8 cellular contexts compared by ENCODE assay signal in the genomic region with DNA sequence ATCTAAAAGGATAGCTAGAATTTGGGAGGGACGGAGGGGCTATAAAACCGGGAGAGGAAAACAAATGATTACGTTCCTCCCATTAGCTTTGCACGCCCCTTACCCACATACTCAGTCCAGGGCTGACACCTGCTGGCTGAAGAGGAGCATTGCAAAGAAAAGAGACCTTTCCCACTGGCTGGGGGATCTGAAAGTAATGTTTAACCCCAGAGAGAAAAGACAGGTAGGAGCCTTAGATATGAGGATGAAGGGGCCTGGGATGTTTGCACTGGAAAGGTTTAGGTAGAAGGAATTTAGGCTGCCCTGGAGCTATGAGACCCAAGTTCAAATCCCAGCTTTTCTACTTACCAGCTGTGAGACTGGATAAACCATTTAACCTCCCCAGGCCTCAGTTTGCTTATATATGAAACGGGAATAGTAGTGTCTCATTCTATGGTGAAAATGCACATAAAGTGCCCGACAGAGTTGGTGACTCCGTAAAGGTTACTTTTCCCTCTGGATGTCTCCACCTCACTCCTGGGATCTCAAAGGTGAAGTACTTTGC.
A peak's percentile ranks its signal among the peaks of the same experiment; 100 is the strongest.
DNase-seq lines count a peak whose midpoint lies in the region; ATAC-seq, FAIRE-seq and TF ChIP-seq lines count a peak whose summit lies in the region.

No MANE protein-coding gene starts in this region.

- no peaks in the 10 kb centered on the region for H3K36me3 ChIP-seq in BE2C
- no peaks in the 10 kb centered on the region for H3K36me3 ChIP-seq in neuronal stem cell (replicated peaks in 1 of 2; ENCODE audit: control insufficient read depth in 2 of 2, insufficient read depth in 2 of 2, low read length in 2 of 2)

- H3K27ac ChIP-seq in neuronal stem cell (replicated peaks; ENCODE audit: low read length) = no peak overlapping the region

- no peak overlapping the region for H2BK15ac ChIP-seq in neuronal stem cell (ENCODE audit: low read length)

- no peaks in the 10 kb centered on the region; the same call in 1 of the 2 replicates for H3K9me3 ChIP-seq in BE2C
- no peaks in the 10 kb centered on the region for H3K9me3 ChIP-seq in neuronal stem cell (replicated peaks in 1 of 2; ENCODE audit: control insufficient read depth in 2 of 2, insufficient read depth in 1 of 2, low read depth in 1 of 2, low read length in 2 of 2)

- H3K9ac ChIP-seq in neuronal stem cell (ENCODE audit: low read depth, low read length, poor library complexity) = no peak overlapping the region

- H3K14ac ChIP-seq in neuronal stem cell (ENCODE audit: low read length) = no peak overlapping the region

- no peak overlapping the region for H3K4ac ChIP-seq in neuronal stem cell (ENCODE audit: low read length)

- WGBS in neuronal stem cell (ENCODE audit: extremely low coverage in 2 of 2, insufficient read length in 2 of 2, insufficient replicate concordance in 1 of 2), 2 donors = no CpG with 5 or more reads among the region's 7 CpGs

- no peak overlapping the region for H2BK5ac ChIP-seq in neuronal stem cell (ENCODE audit: low read length)

- H3K4me3 ChIP-seq in BE2C (ENCODE audit: low read depth, low read length) (no peak overlapping the region), foreskin fibroblast (ENCODE audit: low read depth in 1 of 2, low read length in 2 of 2) (no peak overlapping the region), neuronal stem cell (ENCODE audit: low read length in 2 of 2) (no peak overlapping the region)

- no peak overlapping the region for H2BK12ac ChIP-seq in neuronal stem cell (ENCODE audit: low read length)

- H3K4me1 ChIP-seq in BE2C = no peaks in the 10 kb centered on the region
- H3K4me1 ChIP-seq in neuronal stem cell (ENCODE audit: control insufficient read depth in 2 of 2, insufficient read depth in 1 of 2, low read depth in 1 of 2, low read length in 2 of 2) = peaks cover 0 to 11% of the 10 kb centered on the region in 2 donors

- H3K23ac ChIP-seq in neuronal stem cell (ENCODE audit: low read depth, low read length, poor library complexity) = no peak overlapping the region

- no peaks in the 10 kb centered on the region for H3K79me1 ChIP-seq in neuronal stem cell (ENCODE audit: low read depth, low read length)

- no peak overlapping the region for H2BK120ac ChIP-seq in neuronal stem cell (ENCODE audit: low read depth, low read length)

- no peak overlapping the region for H3K18ac ChIP-seq in neuronal stem cell (ENCODE audit: low read length)

- no peak overlapping the region for H4K91ac ChIP-seq in neuronal stem cell (ENCODE audit: low read depth, low read length, poor library complexity)

- DNase-seq in BE2C = peak; percentile 55
- peak; percentile 67 for DNase-seq in GM18507 (ENCODE audit: extremely low spot score, insufficient read length, low read depth)
- peak; percentile 65 for DNase-seq in NCI-H345 treated with DMSO at 0.1 percent for 48 hours (lab: John Stamatoyannopoulos, UW; ENCODE audit: unreplicated experiment)
- DNase-seq in activated CD8-positive, alpha-beta memory T cell treated with anti-CD3 and anti-CD28 coated beads for 48 hours (ENCODE audit: low read depth in 2 of 3, low spot score in 2 of 3) = peak; percentile 13 to 20 (median 14)
- DNase-seq in foreskin fibroblast = peak; percentile 40 to 79
- DNase-seq in neuronal stem cell (ENCODE audit: low spot score) = peak; percentile 78
- no peak for DNase-seq in GF-D8 (lab: John Stamatoyannopoulos, UW)

- H3K4me2 ChIP-seq in neuronal stem cell (ENCODE audit: insufficient read depth, low read length, poor library complexity, severe bottlenecking) = no peak overlapping the region

- ATAC-seq in HG03139 (IDR thresholded peaks at IDR 0.05; ENCODE audit: unreplicated experiment) = peak; percentile 83

- no peak overlapping the region for H4K8ac ChIP-seq in neuronal stem cell (ENCODE audit: low read depth, low read length)

- peak overlapping the region; percentile 20 for H2AK5ac ChIP-seq in neuronal stem cell (ENCODE audit: low read depth, low read length)

- TF ChIP-seq CTCF in BE2C (IDR thresholded peaks at IDR 0.05; ENCODE audit: low read depth, low read length) = peak; percentile 95
- TF ChIP-seq CTCF in foreskin fibroblast (IDR thresholded peaks at IDR 0.05; ENCODE audit: low read depth, low read length) = peak; percentile 86

- peak overlapping the region; percentile 73 for H2AFZ ChIP-seq in neuronal stem cell (ENCODE audit: low read length)

- H3K27me3 ChIP-seq in BE2C (no peaks in the 10 kb centered on the region), neuronal stem cell (ENCODE audit: control insufficient read depth in 3 of 3, insufficient read depth in 3 of 3, low read depth in 1 of 3, low read length in 3 of 3) (peaks cover 0 to 8% (median 0%) of the 10 kb centered on the region in 3 experiments)

- peak; percentile 92 for FAIRE-seq in GM18507 (lab: Jason Lieb, UNC)
